ENCODE assay signal across 17 cellular contexts in the genomic region with DNA sequence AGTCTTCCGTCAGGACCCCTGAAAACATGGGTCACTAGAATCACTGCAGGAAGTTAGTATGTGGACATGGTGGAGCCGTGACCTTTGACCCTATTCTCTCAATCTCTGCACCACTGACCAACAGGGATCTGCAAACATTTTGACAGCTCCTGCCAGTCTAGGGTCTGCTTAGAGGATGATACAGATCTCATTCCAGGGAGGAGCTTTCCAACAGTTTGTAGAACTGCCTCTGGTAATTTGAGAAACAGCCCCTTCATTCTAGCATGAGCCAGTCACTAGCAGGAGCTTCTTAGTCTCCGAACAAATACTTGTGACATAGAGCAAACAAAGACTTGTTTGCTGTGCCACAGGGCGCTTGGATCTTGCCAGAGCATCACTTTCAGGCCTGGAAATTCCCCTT.
DNase-seq lines count a peak whose midpoint lies in the region; ATAC-seq and TF ChIP-seq lines count a peak whose summit lies in the region.
"Had no signal": no experiment of that assay in that cellular context is flagged by ENCODE, and none has a peak within 500 bp of the region (broad histone marks: within the 10 kb centered on the region; RNA-seq: fewer than 3 reads in every experiment).

No MANE protein-coding gene starts in this region.

- ATAC-seq in HG02884 (IDR thresholded peaks at IDR 0.05; ENCODE audit: unreplicated experiment): no peak
- ATAC-seq: activated CD8-positive, alpha-beta T cell treated with anti-CD3 and anti-CD28 coated beads for 36 hours had no signal

- no peak for TF ChIP-seq CTCF in VCaP (conservative IDR thresholded peaks at IDR 0.05)
- no peak for TF ChIP-seq CTCF in nephron (IDR thresholded peaks at IDR 0.05; ENCODE audit: unreplicated experiment in 3 of 3)

- no peaks in the 10 kb centered on the region for H3K27me3 Mint-ChIP-seq in nephron (ENCODE audit: low read depth)
- H3K27me3 Mint-ChIP-seq: activated CD8-positive, alpha-beta T cell treated with anti-CD3 and anti-CD28 coated beads for 36 hours; B cell had no signal

- no peaks in the 10 kb centered on the region for H3K36me3 Mint-ChIP-seq in nephron (ENCODE audit: low read depth)

- peak overlapping the region; percentile 85 to 91 (median 88) for H3K27ac Mint-ChIP-seq in nephron
- H3K27ac Mint-ChIP-seq: activated CD8-positive, alpha-beta T cell treated with anti-CD3 and anti-CD28 coated beads for 36 hours; activated T-helper 2 cell treated with anti-CD3 and anti-CD28 coated beads, Interferon-gamma antibody, Interleukin-2, Interleukin-4, amounts not matched to agents 10 μg/mL and 5 μg/mL and 100 μg/mL, durations not matched to agents 14 hours and 24 hours and 36 hours; B cell had no signal

- DNase-seq in DMS79 (lab: John Stamatoyannopoulos, UW) (peak; percentile 4), NCI-H2029 (lab: John Stamatoyannopoulos, UW) (peak; percentile 68), EL (no peak), G401 (ENCODE audit: low spot score) (no peak), NCI-H1694 (lab: John Stamatoyannopoulos, UW) (no peak)
- DNase-seq: activated CD8-positive, alpha-beta T cell treated with anti-CD3 and anti-CD28 coated beads for 36 hours; aorta; DMS 273 treated with DMSO at 0.1 percent for 48 hours; NCI-H2227 treated with DMSO at 0.1 percent for 48 hours; SK-N-SH; stimulated activated CD4-positive, alpha-beta T cell treated with anti-CD3 and anti-CD28 coated beads, Interleukin-4, amount 100 ng/mL, for 24 hours had no signal

- in situ Hi-C loops in G401 (cut with HindIII; ENCODE audit: low sequenced_read_pairs): no loop called here

- H3K4me3 Mint-ChIP-seq in nephron: no peak overlapping the region
- H3K4me3 Mint-ChIP-seq: activated CD8-positive, alpha-beta T cell treated with anti-CD3 and anti-CD28 coated beads for 36 hours; B cell had no signal

- H3K4me1 Mint-ChIP-seq in nephron: peaks cover 50% of the 10 kb centered on the region
- H3K4me1 Mint-ChIP-seq: B cell had no signal

- peak overlapping the region; percentile 80 for H3K27ac ChIP-seq in VCaP
- H3K27ac ChIP-seq: KMS-11 had no signal

- no peaks in the 10 kb centered on the region for H3K9me3 Mint-ChIP-seq in nephron
- H3K9me3 Mint-ChIP-seq: activated CD8-positive, alpha-beta T cell treated with anti-CD3 and anti-CD28 coated beads for 36 hours; activated T-helper 2 cell treated with anti-CD3 and anti-CD28 coated beads, Interferon-gamma antibody, Interleukin-2, Interleukin-4, amounts not matched to agents 10 μg/mL and 5 μg/mL and 100 μg/mL, durations not matched to agents 14 hours and 24 hours and 36 hours had no signal

Comparison
In these comparisons a context has a peak if more than half of its experiments do, and no peak if none do; other contexts are left out.
1. DNase-seq: peak in DMS79 (single experiment) and NCI-H2029 (single experiment); none in EL (single experiment), G401 (single experiment) and NCI-H1694 (single experiment).